ENCODE assay signal across 11 cellular contexts in the genomic region with DNA sequence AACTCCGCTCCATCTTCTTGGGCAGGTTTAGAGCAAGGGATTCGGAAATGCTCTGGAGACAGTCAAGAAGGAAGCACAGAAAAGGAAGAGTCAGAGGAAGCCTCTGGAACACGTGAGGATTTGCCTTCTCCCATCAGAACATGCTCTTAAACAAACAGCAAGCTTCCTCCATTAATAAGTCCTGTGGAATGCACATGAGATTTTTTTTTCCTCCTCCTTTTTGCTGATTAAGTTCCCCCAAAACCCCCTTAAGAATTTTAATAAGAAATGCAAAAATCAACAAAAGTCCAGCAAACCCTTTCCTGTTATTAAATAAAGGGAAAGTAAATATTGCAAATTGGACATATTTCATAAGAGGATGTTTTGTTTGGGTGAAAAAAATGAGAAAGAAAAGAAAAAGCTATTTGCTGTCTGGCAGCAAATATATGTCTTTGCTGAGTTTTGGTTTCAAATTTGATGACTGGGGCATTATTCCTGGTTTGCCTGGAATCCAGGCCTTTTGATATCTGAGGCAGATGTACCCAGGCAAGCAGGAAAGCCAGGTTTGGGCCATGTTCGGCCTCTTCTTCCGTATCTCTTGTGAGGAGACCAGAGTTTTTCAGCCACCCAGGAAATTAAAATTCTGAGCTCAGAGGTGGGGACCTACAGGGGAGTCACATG. TPM values are rescaled to one million over a fixed set of nuclear protein-coding genes. Genes with fewer than 3 reads are reported as not detected.
DNase-seq lines count a peak whose midpoint lies in the region; ATAC-seq and TF ChIP-seq lines count a peak whose summit lies in the region.
"Had no signal": no experiment of that assay in that cellular context is flagged by ENCODE, and none has a peak within 500 bp of the region (broad histone marks: within the 10 kb centered on the region; RNA-seq: fewer than 3 reads in every experiment).

No MANE protein-coding gene starts in this region.

- H3K9ac ChIP-seq in Loucy (ENCODE audit: low read depth, low read length, poor library complexity, severe bottlenecking), result no peak overlapping the region
- peak overlapping the region; percentile 73 for H3K9ac ChIP-seq in mesenchymal stem cell (ENCODE audit: low read length)

- no peaks in the 10 kb centered on the region for H3K27me3 Mint-ChIP-seq in chondrocyte (ENCODE audit: low read depth)

- no peaks in the 10 kb centered on the region for H3F3A ChIP-seq in Loucy (ENCODE audit: low read depth)

- H3K27me3 ChIP-seq in Loucy (ENCODE audit: insufficient read depth, low read length, poor library complexity, severe bottlenecking), result no peaks in the 10 kb centered on the region
- H3K27me3 ChIP-seq in mesenchymal stem cell (ENCODE audit: control insufficient read depth in 1 of 2, insufficient read depth in 1 of 2, low read length in 2 of 2), result no peaks in the 10 kb centered on the region

- H2AFZ ChIP-seq in Loucy (ENCODE audit: low read length) (0 out of 2 replicates have a peak overlapping the region, but pooled peaks have one; percentile 1), mesenchymal stem cell (ENCODE audit: low read depth, low read length) (no peak overlapping the region)

- peak overlapping the region; percentile 46 to 73 for H3K18ac ChIP-seq in mesenchymal stem cell (ENCODE audit: low read depth in 1 of 2, low read length in 2 of 2)

- H3K4me1 Mint-ChIP-seq in chondrocyte (ENCODE audit: low read depth), result peaks cover 44% of the 10 kb centered on the region

- ATAC-seq in HG02884 (IDR thresholded peaks at IDR 0.05; ENCODE audit: unreplicated experiment) (no peak), HG02798 (IDR thresholded peaks at IDR 0.05; ENCODE audit: poor library complexity, unreplicated experiment) (no peak)

- H4K8ac ChIP-seq in mesenchymal stem cell (ENCODE audit: low read length), result peak overlapping the region; percentile 90

- H2BK12ac ChIP-seq in mesenchymal stem cell (ENCODE audit: low read length in 2 of 2), result peak overlapping the region; percentile 22 to 87

- no peak overlapping the region for H3K4me3 Mint-ChIP-seq in chondrocyte (ENCODE audit: unreplicated experiment)
- H3K4me3 Mint-ChIP-seq: endodermal cell had no signal

- H3K4me2 ChIP-seq in Loucy (ENCODE audit: low read depth, low read length, poor library complexity, severe bottlenecking) (no peak overlapping the region), mesenchymal stem cell (ENCODE audit: low read length, poor library complexity, severe bottlenecking) (no peak overlapping the region)

- peak overlapping the region; percentile 87 for H4K91ac ChIP-seq in mesenchymal stem cell (ENCODE audit: low read length)

- no peak for TF ChIP-seq CTCF in Loucy (conservative IDR thresholded peaks at IDR 0.05; ENCODE audit: low read length)
- no peak for TF ChIP-seq CTCF in chondrocyte (IDR thresholded peaks at IDR 0.05)

- no peaks in the 10 kb centered on the region for H3K79me2 ChIP-seq in Loucy (ENCODE audit: insufficient read depth, low read length)

- H3K9me3 ChIP-seq in Loucy (ENCODE audit: insufficient read depth, low read depth, low read length), result no peaks in the 10 kb centered on the region
- no peaks in the 10 kb centered on the region for H3K9me3 ChIP-seq in mesenchymal stem cell (ENCODE audit: control insufficient read depth, low read length)

- H3K27ac ChIP-seq in mesenchymal stem cell (ENCODE audit: low read length, poor library complexity, severe bottlenecking) (peak overlapping the region; percentile 69), urinary bladder (ENCODE audit: low read depth) (peak overlapping the region; percentile 44)

- no peaks in the 10 kb centered on the region for H3K79me1 ChIP-seq in mesenchymal stem cell (replicated peaks; ENCODE audit: low read length, poor library complexity, severe bottlenecking)

- H3K36me3 Mint-ChIP-seq in chondrocyte (ENCODE audit: low read depth), result no peaks in the 10 kb centered on the region

- no peak overlapping the region for H3K4me3 ChIP-seq in Loucy (ENCODE audit: low read length, poor library complexity, severe bottlenecking)
- H3K4me3 ChIP-seq in mesenchymal stem cell (ENCODE audit: insufficient read depth in 1 of 2, low read depth in 1 of 2, low read length in 2 of 2), result no peak overlapping the region
- no peak overlapping the region for H3K4me3 ChIP-seq in urinary bladder (ENCODE audit: low read depth, low read length)

- no peak overlapping the region for H2AK5ac ChIP-seq in mesenchymal stem cell (ENCODE audit: low read length, severe bottlenecking)

- peak overlapping the region; percentile 78 for H2BK120ac ChIP-seq in mesenchymal stem cell (ENCODE audit: low read depth, low read length)

- peak overlapping the region; percentile 81 for H3K27ac Mint-ChIP-seq in chondrocyte (ENCODE audit: unreplicated experiment)
- H3K27ac Mint-ChIP-seq: endodermal cell had no signal

- no peaks in the 10 kb centered on the region for H3K9me2 ChIP-seq in Loucy (replicated peaks; ENCODE audit: low read depth, low read length)

- 75% methylated on average over 5 of the region's 5 CpGs for WGBS in mesenchymal stem cell
- 60% methylated on average over 5 of the region's 5 CpGs for WGBS in urinary bladder

- no peaks in the 10 kb centered on the region for H4K20me1 ChIP-seq in Loucy (ENCODE audit: insufficient read depth, low read length, poor library complexity, severe bottlenecking)

- no peak overlapping the region for H2BK5ac ChIP-seq in mesenchymal stem cell (ENCODE audit: low read depth, low read length, poor library complexity, severe bottlenecking)

- H3K9me3 Mint-ChIP-seq in chondrocyte (ENCODE audit: low read depth), result no peaks in the 10 kb centered on the region
- H3K9me3 Mint-ChIP-seq: endodermal cell had no signal

- no peak overlapping the region for H3K23ac ChIP-seq in mesenchymal stem cell (ENCODE audit: low read length in 2 of 2)

- no peak overlapping the region for H3K4ac ChIP-seq in mesenchymal stem cell (ENCODE audit: low read depth in 1 of 2, low read length in 2 of 2)

- H2BK15ac ChIP-seq in mesenchymal stem cell (ENCODE audit: low read depth, poor library complexity, severe bottlenecking), result no peak overlapping the region

- DNase-seq in chondrocyte (ENCODE audit: low spot score) (no peak), mesenchymal stem cell (peak; percentile 57), HPDE6-E6E7 (ENCODE audit: extremely low spot score) (no peak)
- DNase-seq: endodermal cell, KBM-7, NCI-H2107, T-helper 9 cell had no signal

- H3K14ac ChIP-seq in mesenchymal stem cell (ENCODE audit: low read length in 2 of 2), result no peak overlapping the region

- H3K36me3 ChIP-seq in Loucy (ENCODE audit: insufficient read depth, low read length) (no peaks in the 10 kb centered on the region), mesenchymal stem cell (ENCODE audit: control insufficient read depth in 1 of 2, insufficient read depth in 2 of 2, low read depth in 1 of 2, low read length in 2 of 2) (no peaks in the 10 kb centered on the region), urinary bladder (ENCODE audit: insufficient read depth) (no peaks in the 10 kb centered on the region)

- H3K4me1 ChIP-seq in Loucy (ENCODE audit: insufficient read depth, low read length, poor library complexity, severe bottlenecking) (peaks cover 5% of the 10 kb centered on the region), mesenchymal stem cell (ENCODE audit: control insufficient read depth, insufficient read depth, low read depth, low read length) (peaks cover 11% of the 10 kb centered on the region), urinary bladder (ENCODE audit: insufficient read depth) (peaks cover 4% of the 10 kb centered on the region)

RNA-seq across cellular contexts. Expression of gene TSEN2, which starts 7.9 kb away (rescaled TPM):
- 8.6 to 14.5 TPM (median 8.7 TPM) in 3 replicates for total RNA-seq in chondrocyte
- polyA plus RNA-seq in mesenchymal stem cell (2013, experiment 1 of 2), result 3.8 TPM
- 4.3 TPM for polyA plus RNA-seq in mesenchymal stem cell (2013, experiment 2 of 2)
- total RNA-seq in urinary bladder, result 35.2 TPM
- 16.4 TPM for polyA plus RNA-seq in urinary bladder
